ENCODE assay signal across 12 cellular contexts in the genomic region with DNA sequence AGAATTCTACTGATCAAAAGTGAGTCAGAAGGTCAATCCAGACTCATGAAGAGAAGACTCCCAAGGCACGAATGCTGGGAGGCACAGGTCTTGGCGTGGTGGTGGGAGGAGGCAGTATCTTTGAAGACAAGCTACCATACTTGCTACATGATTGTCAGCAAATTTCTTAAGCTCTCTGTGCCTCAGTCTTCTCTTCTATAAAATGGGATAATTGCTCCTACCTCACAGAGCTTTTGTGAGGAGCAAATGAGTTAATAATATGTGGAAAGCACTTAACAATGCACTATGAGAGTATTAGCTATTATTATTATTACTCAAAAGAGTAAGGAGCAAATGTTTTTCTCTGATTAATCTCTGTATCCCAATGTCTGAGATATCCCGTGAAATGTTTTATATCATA. TPM values are rescaled to one million over a fixed set of nuclear protein-coding genes. Genes with fewer than 3 reads are reported as not detected.
DNase-seq lines count a peak whose midpoint lies in the region; ATAC-seq and TF ChIP-seq lines count a peak whose summit lies in the region.
"Had no signal": no experiment of that assay in that cellular context is flagged by ENCODE, and none has a peak within 500 bp of the region (broad histone marks: within the 10 kb centered on the region; RNA-seq: fewer than 3 reads in every experiment).

No MANE protein-coding gene starts in this region.

- H3K27ac Mint-ChIP-seq in activated naive CD4-positive, alpha-beta T cell treated with anti-CD3 and anti-CD28 coated beads, Interleukin-2, amount 50 U/mL, for 24 hours = peak overlapping the region; percentile 100
- peak overlapping the region; percentile 99 for H3K27ac Mint-ChIP-seq in activated CD4-positive, alpha-beta memory T cell treated with anti-CD3 and anti-CD28 coated beads, Interleukin-2, amount 10 ng/mL, durations not matched to agents 7 days and 5 days

- no peak for TF ChIP-seq CTCF in gastroesophageal sphincter (IDR thresholded peaks at IDR 0.05)
- no peak for TF ChIP-seq CTCF in stomach (IDR thresholded peaks at IDR 0.05)

- H3K4me1 ChIP-seq in gastroesophageal sphincter = peaks cover 0 to 45% (median 17%) of the 10 kb centered on the region in 3 donors
- H3K4me1 ChIP-seq in stomach = peaks cover 21 to 37% (median 31%) of the 10 kb centered on the region in 4 donors

- no peaks in the 10 kb centered on the region for H3K27me3 Mint-ChIP-seq in activated naive CD4-positive, alpha-beta T cell treated with anti-CD3 and anti-CD28 coated beads, Interleukin-2, amount 50 U/mL, for 24 hours
- H3K27me3 Mint-ChIP-seq in activated CD4-positive, alpha-beta memory T cell treated with anti-CD3 and anti-CD28 coated beads, Interleukin-2, amount 10 ng/mL, durations not matched to agents 7 days and 5 days = no peaks in the 10 kb centered on the region

- WGBS in gastroesophageal sphincter (ENCODE audit: low coverage in 1 of 2), 2 donors = 89 to 92% methylated on average over 2 to 3 of the region's 3 CpGs
- 86 to 93% (median 90%) methylated on average over 3 of the region's 3 CpGs for WGBS in stomach, 5 donors

- POLR2A ChIA-PET in activated CD4-positive, alpha-beta memory T cell treated with anti-CD3 and anti-CD28 coated beads, Interleukin-2, amount 10 ng/mL, durations not matched to agents 7 days and 5 days (lab: Charles Lee) = interaction anchor here (0.6 to 10.7 kb wide), 16 partner anchors 10 to 240 kb away, joined by 3 to 186 read pairs (median 7); a partner anchor contains a TSS

- CTCF ChIA-PET in activated CD4-positive, alpha-beta memory T cell treated with anti-CD3 and anti-CD28 coated beads, Interleukin-2, amount 10 ng/mL, durations not matched to agents 7 days and 5 days (lab: Charles Lee) = interaction anchor here (0.9 to 7.5 kb wide), 12 partner anchors 8 to 470 kb away, joined by 3 to 73 read pairs (median 7); a partner anchor contains a TSS

- H3K9me3 Mint-ChIP-seq in activated naive CD4-positive, alpha-beta T cell treated with anti-CD3 and anti-CD28 coated beads, Interleukin-2, amount 50 U/mL, for 24 hours = no peaks in the 10 kb centered on the region
- H3K9me3 Mint-ChIP-seq in activated CD4-positive, alpha-beta memory T cell treated with anti-CD3 and anti-CD28 coated beads, Interleukin-2, amount 10 ng/mL, durations not matched to agents 7 days and 5 days = no peaks in the 10 kb centered on the region

- TF ChIP-seq POLR2A in gastroesophageal sphincter (IDR thresholded peaks at IDR 0.05) = no peak
- no peak for TF ChIP-seq POLR2A in stomach (IDR thresholded peaks at IDR 0.05)

- no peak for TF ChIP-seq EP300 in gastroesophageal sphincter (IDR thresholded peaks at IDR 0.05)
- no peak for TF ChIP-seq EP300 in stomach (IDR thresholded peaks at IDR 0.05)

- H3K4me3 Mint-ChIP-seq in activated naive CD4-positive, alpha-beta T cell treated with anti-CD3 and anti-CD28 coated beads, Interleukin-2, amount 50 U/mL, for 24 hours = peak overlapping the region; percentile 81
- H3K4me3 Mint-ChIP-seq in activated CD4-positive, alpha-beta memory T cell treated with anti-CD3 and anti-CD28 coated beads, Interleukin-2, amount 10 ng/mL, durations not matched to agents 7 days and 5 days = peak overlapping the region; percentile 15

- H3K36me3 Mint-ChIP-seq in activated naive CD4-positive, alpha-beta T cell treated with anti-CD3 and anti-CD28 coated beads, Interleukin-2, amount 50 U/mL, for 24 hours = peaks cover 12% of the 10 kb centered on the region
- peaks cover 39% of the 10 kb centered on the region for H3K36me3 Mint-ChIP-seq in activated CD4-positive, alpha-beta memory T cell treated with anti-CD3 and anti-CD28 coated beads, Interleukin-2, amount 10 ng/mL, durations not matched to agents 7 days and 5 days (ENCODE audit: low read depth)

- ATAC-seq in gastroesophageal sphincter = no peak

- peaks cover 72% of the 10 kb centered on the region for H3K4me1 Mint-ChIP-seq in activated naive CD4-positive, alpha-beta T cell treated with anti-CD3 and anti-CD28 coated beads, Interleukin-2, amount 50 U/mL, for 24 hours
- peaks cover 72% of the 10 kb centered on the region for H3K4me1 Mint-ChIP-seq in activated CD4-positive, alpha-beta memory T cell treated with anti-CD3 and anti-CD28 coated beads, Interleukin-2, amount 10 ng/mL, durations not matched to agents 7 days and 5 days

- H3K4me3 ChIP-seq in gastroesophageal sphincter (no peak overlapping the region), stomach (no peak overlapping the region)
- H3K4me3 ChIP-seq: SK-N-MC had no signal

- H3K36me3 ChIP-seq in gastroesophageal sphincter (peaks cover 0 to 8% of the 10 kb centered on the region in 2 donors), stomach (peaks cover 0 to 16% (median 12%) of the 10 kb centered on the region in 4 donors)

- intact Hi-C loops in stomach (cut with DNase I; ENCODE audit: low total_unique reads) = no loop called here

- H3K9me3 ChIP-seq in gastroesophageal sphincter (no peaks in the 10 kb centered on the region), stomach (no peaks in the 10 kb centered on the region)

- in situ Hi-C loops in G401 (cut with HindIII; ENCODE audit: low sequenced_read_pairs) = no loop called here

- H3K27me3 ChIP-seq in gastroesophageal sphincter (no peaks in the 10 kb centered on the region), stomach (no peaks in the 10 kb centered on the region)

- no peak for DNase-seq in activated naive CD4-positive, alpha-beta T cell treated with anti-CD3 and anti-CD28 coated beads, Interleukin-2, amount 50 U/mL, for 16 hours
- DNase-seq in activated CD4-positive, alpha-beta memory T cell treated with anti-CD3 and anti-CD28 coated beads, Interleukin-2, amount 10 ng/mL, durations not matched to agents 7 days and 5 days = no peak
- DNase-seq in stomach (no peak), AG08396 (ENCODE audit: low spot score) (no peak), A172 (ENCODE audit: low spot score) (no peak), G401 (ENCODE audit: low spot score) (no peak)
- DNase-seq: NCI-H1105, NCI-H748 treated with DMSO at 0.1 percent for 48 hours, occipital lobe had no signal

- H3K27ac ChIP-seq in gastroesophageal sphincter (peak overlapping the region in 3 of 4 donors; percentile 53 to 68 (median 61)), stomach (peak overlapping the region in 4 of 5 donors; percentile 62 to 79 (median 75))
- H3K27ac ChIP-seq: SK-N-MC had no signal

RNA-seq across cellular contexts. Expression of a gene that starts 36.2 kb away (rescaled TPM):
- total RNA-seq in activated CD4-positive, alpha-beta memory T cell treated with anti-CD3 and anti-CD28 coated beads, Interleukin-2, amount 10 ng/mL, durations not matched to agents 7 days and 5 days = 10 to 100 TPM; 25.0 to 25.3 TPM
- total RNA-seq in gastroesophageal sphincter (10 to 100 TPM in 3 of 4 donors, 1 to 10 TPM in 1; 10.0 to 25.4 (median 20.3) TPM), stomach (10 to 100 TPM in 4 of 5 donors, 1 to 10 TPM in 1; 9.4 to 86.4 (median 23.1) TPM)
- polyA plus RNA-seq in stomach = 10 to 100 TPM in 1 of 3 donors, 1 to 10 TPM in 2; 5.8 to 12.1 (median 9.8) TPM
- 15.4 and 15.5 TPM in 2 replicates for total RNA-seq in A172 (2014; rRNA removed; shearing (Covaris generic))
- 7.3 and 8.8 TPM in 2 replicates for total RNA-seq in G401 (2014; rRNA removed; shearing (Covaris generic))

RNA-seq across cellular contexts. Expression of a gene that starts 42.3 kb away (rescaled TPM):
- total RNA-seq in activated CD4-positive, alpha-beta memory T cell treated with anti-CD3 and anti-CD28 coated beads, Interleukin-2, amount 10 ng/mL, durations not matched to agents 7 days and 5 days = 1 to 10 TPM; 1.5 to 1.6 TPM
- total RNA-seq in gastroesophageal sphincter = under 1 TPM; 0.13 to 0.93 (median 0.38) TPM
- total RNA-seq in stomach = 1 to 10 TPM in 1 of 5 donors, under 1 TPM in 3, not detected in 1; 0.29 to 4.9 (median 0.80) TPM
- 1 to 10 TPM; 2.6 to 3.2 (median 2.9) TPM for polyA plus RNA-seq in stomach
- total RNA-seq in A172 (2014; rRNA removed; shearing (Covaris generic)) = 0.16 and 0.22 TPM in 2 replicates
- total RNA-seq in G401 (2014; rRNA removed; shearing (Covaris generic)) = 0.37 and 3.5 TPM in 2 replicates
